Comparison of ENCODE assay signal across 15 cellular contexts in genomic region chr21:34922487-34922886, GRCh38.
"Had no signal": no experiment of that assay in that cellular context is flagged by ENCODE, and none has a peak within 500 bp of the region (broad histone marks: within the 10 kb centered on the region; RNA-seq: fewer than 3 reads in every experiment).

No MANE protein-coding gene starts in this region.

- H3K9me3 ChIP-seq: neutrophil, right atrium auricular region had no signal

- FAIRE-seq: endometrium, small intestine had no signal

- H3K27ac ChIP-seq: neutrophil, right atrium auricular region had no signal

- H3K36me3 ChIP-seq: neutrophil, right atrium auricular region had no signal

- ATAC-seq: esophagus mucosa, left colon had no signal

- DNase-seq: activated CD4-positive, alpha-beta T cell treated with anti-CD3 and anti-CD28 coated beads for 1 hour; activated CD4-positive, alpha-beta T cell treated with anti-CD3 and anti-CD28 coated beads, Interleukin-2, amount 50 U/mL, for 48 hours; activated CD8-positive, alpha-beta memory T cell treated with anti-CD3 and anti-CD28 coated beads, Interleukin-2, amount 50 U/mL, for 4 hours; activated naive CD4-positive, alpha-beta T cell treated with anti-CD3 and anti-CD28 coated beads, Interleukin-2, amount 50 U/mL, for 16 hours; anterior cingulate cortex; foreskin fibroblast; left colon; midbrain; small intestine; trophoblast cell had no signal

- H3K4me3 ChIP-seq: lung, right atrium auricular region had no signal

- H3K27me3 ChIP-seq: neutrophil, right atrium auricular region had no signal
